ENCODE assay signal across 8 cellular contexts in genomic region chr9:34047864-34048729, GRCh38. TPM values are rescaled to one million over a fixed set of nuclear protein-coding genes. Genes with fewer than 3 reads are reported as not detected.
DNase-seq lines count a peak whose midpoint lies in the region; ATAC-seq and TF ChIP-seq lines count a peak whose summit lies in the region.

No MANE protein-coding gene starts in this region.

- no peak for TF ChIP-seq POLR2A in esophagus muscularis mucosa (IDR thresholded peaks at IDR 0.05; ENCODE audit: low read depth)

- peaks cover 0 to 3% (median 0%) of the 10 kb centered on the region in 4 donors for H3K36me3 ChIP-seq in esophagus muscularis mucosa
- peaks cover 0 to 3% (median 0%) of the 10 kb centered on the region in 5 donors for H3K36me3 ChIP-seq in subcutaneous abdominal adipose tissue (ENCODE audit: control insufficient read depth in 5 of 5, insufficient read depth in 5 of 5, low read length in 5 of 5)

- peak overlapping the region; percentile 99 for H3K4me3 Mint-ChIP-seq in neural crest cell

- peak; percentile 33 for ATAC-seq in HG03045 (IDR thresholded peaks at IDR 0.05; ENCODE audit: unreplicated experiment)

- H3K4me1 ChIP-seq in esophagus muscularis mucosa (peaks cover 24 to 39% (median 30%) of the 10 kb centered on the region in 4 donors), subcutaneous abdominal adipose tissue (ENCODE audit: control insufficient read depth in 5 of 5, insufficient read depth in 5 of 5, low read length in 5 of 5) (peaks cover 16 to 28% (median 24%) of the 10 kb centered on the region in 5 donors)

- no peak for TF ChIP-seq EP300 in esophagus muscularis mucosa (IDR thresholded peaks at IDR 0.05)

- WGBS in esophagus muscularis mucosa, result 1% methylated on average over 30 of the region's 30 CpGs

- H3K27me3 Mint-ChIP-seq in neural crest cell (ENCODE audit: low read depth), result peaks cover 4% of the 10 kb centered on the region

- DNase-seq in NCI-H524 (lab: John Stamatoyannopoulos, UW) (peak; percentile 12 to 29), NCI-H524 treated with DMSO at 0.1 percent for 48 hours (lab: John Stamatoyannopoulos, UW) (no peak), NCI-H774 (lab: John Stamatoyannopoulos, UW) (peak; percentile 25), esophagus muscularis mucosa (ENCODE audit: extremely low spot score) (peak; percentile 92), neural crest cell (ENCODE audit: low read depth, low spot score) (peak; percentile 19)
- peak; percentile 29 for DNase-seq in activated CD8-positive, alpha-beta memory T cell treated with anti-CD3 and anti-CD28 coated beads, Interleukin-2, amount 50 U/mL, for 24 hours (ENCODE audit: extremely low read depth)

- H3K27ac ChIP-seq in esophagus muscularis mucosa (replicated peaks in 1 of 4) (peak overlapping the region; percentile 83 to 94 (median 92)), subcutaneous abdominal adipose tissue (ENCODE audit: low read depth, low read length) (peak overlapping the region; percentile 94)

- H3K4me3 ChIP-seq in esophagus muscularis mucosa (peak overlapping the region; percentile 70 to 95 (median 79)), subcutaneous abdominal adipose tissue (ENCODE audit: low read depth in 1 of 5, low read length in 5 of 5) (peak overlapping the region; percentile 71 to 97 (median 94))

- no peaks in the 10 kb centered on the region for H3K9me3 Mint-ChIP-seq in neural crest cell

- H3K4me1 Mint-ChIP-seq in neural crest cell, result peaks cover 38% of the 10 kb centered on the region

- H3K36me3 Mint-ChIP-seq in neural crest cell (ENCODE audit: low read depth), result peaks cover 2% of the 10 kb centered on the region

- peak overlapping the region; percentile 86 to 96 (median 90) for H3K9ac ChIP-seq in subcutaneous abdominal adipose tissue (ENCODE audit: low read length in 5 of 5)

- intact Hi-C loops in esophagus muscularis mucosa (cut with DNase I), result no loop called here

- H3K27me3 ChIP-seq in esophagus muscularis mucosa (no peaks in the 10 kb centered on the region), subcutaneous abdominal adipose tissue (ENCODE audit: control insufficient read depth in 5 of 5, insufficient read depth in 4 of 5, low read length in 5 of 5) (peaks cover 0 to 7% (median 0%) of the 10 kb centered on the region in 5 donors)

- H3K9me3 ChIP-seq in esophagus muscularis mucosa (no peaks in the 10 kb centered on the region), subcutaneous abdominal adipose tissue (ENCODE audit: control insufficient read depth in 5 of 5, low read length in 5 of 5) (no peaks in the 10 kb centered on the region)

- peak overlapping the region; percentile 100 for H3K27ac Mint-ChIP-seq in neural crest cell (ENCODE audit: unreplicated experiment)

- TF ChIP-seq CTCF in esophagus muscularis mucosa (IDR thresholded peaks at IDR 0.05) (no peak), neural crest cell (conservative IDR thresholded peaks at IDR 0.05) (no peak)

RNA-seq across cellular contexts. Expression of gene UBAP2, which starts 0.6 kb away (rescaled TPM):
- total RNA-seq in esophagus muscularis mucosa (10 to 100 TPM; 31.0 to 49.6 (median 37.6) TPM), neural crest cell (60.7 and 62.7 TPM in 2 replicates)
